ENCODE assay signal across 28 cellular contexts in the genomic region with DNA sequence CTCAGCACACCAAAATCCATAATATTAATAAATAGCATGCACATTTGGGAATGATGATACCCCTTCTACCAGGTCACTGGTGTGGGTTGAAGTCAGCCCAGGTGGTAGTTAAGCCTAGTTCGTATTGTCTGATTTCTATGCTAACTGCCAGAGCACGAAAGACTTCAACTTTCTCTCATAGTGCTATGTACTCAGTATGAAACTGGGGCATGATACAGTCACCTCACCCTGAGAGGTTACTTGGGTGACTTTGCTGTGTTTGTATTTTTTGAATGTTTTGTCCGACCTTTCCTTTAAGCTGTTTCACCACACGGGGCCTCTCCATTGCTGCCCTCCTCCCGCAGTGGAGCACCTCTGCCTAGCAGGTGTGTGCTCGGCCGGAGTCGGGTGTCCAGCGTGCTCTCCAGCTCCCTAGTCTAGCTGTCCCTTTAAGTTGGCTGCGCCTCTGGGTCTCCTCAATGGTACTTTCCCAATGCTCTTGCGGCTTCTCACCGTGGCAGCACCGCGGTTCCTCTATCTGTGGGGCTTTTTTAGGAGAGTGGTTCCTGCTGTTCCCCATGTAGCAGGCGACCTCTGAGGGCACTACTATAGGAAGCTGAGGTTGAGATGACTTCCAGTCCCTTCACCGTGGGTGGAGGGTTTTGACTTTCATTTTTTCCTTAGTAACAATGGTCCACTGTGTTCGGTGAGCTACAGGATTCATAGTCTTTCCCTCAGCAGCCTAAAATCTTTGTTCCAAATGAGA.
A peak's percentile ranks its signal among the peaks of the same experiment; 100 is the strongest.
DNase-seq lines count a peak whose midpoint lies in the region; ATAC-seq, FAIRE-seq and TF ChIP-seq lines count a peak whose summit lies in the region.
"Had no signal": no experiment of that assay in that cellular context is flagged by ENCODE, and none has a peak within 500 bp of the region (broad histone marks: within the 10 kb centered on the region; RNA-seq: fewer than 3 reads in every experiment).

No MANE protein-coding gene starts in this region.

- no peak overlapping the region for H3K27ac Mint-ChIP-seq in stimulated activated naive CD8-positive, alpha-beta T cell treated with anti-CD3 and anti-CD28 coated beads, Interleukin-15, amount 100 ng/mL, for 72 hours
- H3K27ac Mint-ChIP-seq: B cell; CD8-positive, alpha-beta T cell had no signal

- WGBS in GM12878 (ENCODE audit: insufficient coverage, insufficient replicate concordance, low lambda C conversion rate, missing lambda C conversion rate): 39% methylated on average over 17 of the region's 17 CpGs

- H3K4me3 ChIP-seq in GM12878: no peak overlapping the region
- no peak overlapping the region for H3K4me3 ChIP-seq in effector memory CD4-positive, alpha-beta T cell (ENCODE audit: insufficient read depth, low read depth, low read length, poor library complexity, severe bottlenecking)
- H3K4me3 ChIP-seq: K562, MG63 had no signal

- no peak overlapping the region for H3K27ac ChIP-seq in GM12878 (ENCODE audit: control insufficient read depth, insufficient read depth)
- H3K27ac ChIP-seq in effector memory CD4-positive, alpha-beta T cell (ENCODE audit: insufficient read depth, low read length, poor library complexity, severe bottlenecking): no peak overlapping the region
- H3K27ac ChIP-seq: C4-2B had no signal

- H4K20me1 ChIP-seq in GM12878 (ENCODE audit: control insufficient read depth, insufficient read depth): no peaks in the 10 kb centered on the region

- POLR2A ChIA-PET in GM12878 (lab: Charles Lee): no interaction called here

- H3K4me3 Mint-ChIP-seq in stimulated activated naive CD8-positive, alpha-beta T cell treated with anti-CD3 and anti-CD28 coated beads, Interleukin-15, amount 100 ng/mL, for 72 hours: peak overlapping the region in 1 of 2 donors; percentile 26
- H3K4me3 Mint-ChIP-seq: B cell; CD8-positive, alpha-beta T cell had no signal

- in situ Hi-C loops in GM12878 (cut with MboI): no loop called here

- H3K4me2 ChIP-seq in GM12878 (ENCODE audit: control insufficient read depth, insufficient read depth): no peak overlapping the region

- H3K9me3 Mint-ChIP-seq in stimulated activated naive CD8-positive, alpha-beta T cell treated with anti-CD3 and anti-CD28 coated beads, Interleukin-15, amount 100 ng/mL, for 72 hours: no peaks in the 10 kb centered on the region

- FAIRE-seq in GM12878 (lab: Jason Lieb, UNC): no peak
- FAIRE-seq: GM19239, HepG2, K562 had no signal

- H3K27me3 ChIP-seq in GM12878 (replicated peaks in 1 of 2; ENCODE audit: control insufficient read depth in 2 of 2, insufficient read depth in 2 of 2, low read length in 1 of 2): no peaks in the 10 kb centered on the region; a peak in 1 of 4 replicates
- H3K27me3 ChIP-seq in effector memory CD4-positive, alpha-beta T cell (replicated peaks; ENCODE audit: control insufficient read depth, insufficient read depth, low read length, poor library complexity, severe bottlenecking): no peaks in the 10 kb centered on the region
- H3K27me3 ChIP-seq: MG63 had no signal

- no peak for TF ChIP-seq CTCF in GM12878 (IDR thresholded peaks at IDR 0.05 in 2 of 3, conservative IDR thresholded peaks at IDR 0.05 in 1 of 3; ENCODE audit: control insufficient read depth in 2 of 3, extremely low read depth in 1 of 3, insufficient read depth in 1 of 3, low read depth in 3 of 3, low read length in 3 of 3)

- H3K4me1 ChIP-seq in GM12878 (ENCODE audit: control insufficient read depth, insufficient read depth, low read length): no peaks in the 10 kb centered on the region
- no peaks in the 10 kb centered on the region for H3K4me1 ChIP-seq in effector memory CD4-positive, alpha-beta T cell (ENCODE audit: control insufficient read depth, insufficient read depth, low read length, poor library complexity, severe bottlenecking)
- H3K4me1 ChIP-seq: Caco-2 had no signal

- BruUV-seq in GM12878 (replicated peaks; lab: Mats Ljungman, UMichigan): no TSS peak

- TF ChIP-seq RAD21 in GM12878 (IDR thresholded peaks at IDR 0.05; ENCODE audit: insufficient read depth, low read depth, low read length): no peak

- ATAC-seq in stimulated activated naive CD8-positive, alpha-beta T cell treated with anti-CD3 and anti-CD28 coated beads, Interleukin-15, Interleukin-2, amounts not matched to agents 100 U/mL and 50 U/mL, for 24 hours: peak; percentile 49
- no peak for ATAC-seq in stimulated activated naive CD8-positive, alpha-beta T cell treated with anti-CD3 and anti-CD28 coated beads, Interleukin-15, amount 100 ng/mL, for 72 hours
- ATAC-seq in GM12878: peak; percentile 69
- ATAC-seq: CD8-positive, alpha-beta T cell; HepG2; K562; PC-3; SK-N-SH treated with all-trans-retinoic acid at 6 μM for 48 hours had no signal

- no peak overlapping the region for H2AFZ ChIP-seq in GM12878 (ENCODE audit: control insufficient read depth, low read depth, low read length)

- TF ChIP-seq EP300 in GM12878 (IDR thresholded peaks at IDR 0.05; ENCODE audit: borderline replicate concordance in 1 of 2, control insufficient read depth in 1 of 2, low read depth in 2 of 2, low read length in 2 of 2): no peak

- DNase-seq in stimulated activated naive CD8-positive, alpha-beta T cell treated with anti-CD3 and anti-CD28 coated beads, Interleukin-15, Interleukin-2, amounts not matched to agents 100 U/mL and 50 U/mL, for 24 hours: no peak
- no peak for DNase-seq in stimulated activated naive CD8-positive, alpha-beta T cell treated with anti-CD3 and anti-CD28 coated beads, Interleukin-15, amount 100 ng/mL, for 72 hours
- DNase-seq in KG1 (lab: John Stamatoyannopoulos, UW) (peak; percentile 50), GM12878 (ENCODE audit: low read depth, low spot score) (no peak), epidermal melanocyte (ENCODE audit: insufficient read length, low spot score) (no peak)
- no peak for DNase-seq in activated CD8-positive, alpha-beta memory T cell treated with anti-CD3 and anti-CD28 coated beads, Interleukin-2, amount 50 U/mL, for 4 hours
- no peak for DNase-seq in effector memory CD4-positive, alpha-beta T cell
- DNase-seq: Caco-2; CD8-positive, alpha-beta T cell; EL; GF-D8; H7; MG63; NCI-H1105 treated with DMSO at 0.1 percent for 48 hours; NCI-H146; NCI-H1930; NCI-H2107; NCI-H446; NCI-H524 treated with DMSO at 0.1 percent for 48 hours; NCI-H774; NK-92 treated with Interleukin-12 subunit alpha and Interleukin-12 subunit beta, amount 100 ng/mL, for 24 hours; PC-3 had no signal

- H3K36me3 ChIP-seq in GM12878 (ENCODE audit: control insufficient read depth in 2 of 2, insufficient read depth in 2 of 2, low read length in 1 of 2): no peaks in the 10 kb centered on the region
- H3K36me3 ChIP-seq in effector memory CD4-positive, alpha-beta T cell (ENCODE audit: control insufficient read depth, insufficient read depth, low read length): no peaks in the 10 kb centered on the region
- H3K36me3 ChIP-seq: MG63 had no signal

- H3K9ac ChIP-seq in GM12878 (ENCODE audit: control insufficient read depth, insufficient read depth, low read length): no peak overlapping the region

- intact Hi-C loops in GM12878 (cut with micrococcal nuclease; ENCODE audit: unreplicated experiment): no loop called here

- CTCF ChIA-PET in GM12878 (lab: Yijun Ruan, JAX): no interaction called here

- no peak for TF ChIP-seq POLR2A in GM12878 (IDR thresholded peaks at IDR 0.05; ENCODE audit: low read depth, low read length)

- no peaks in the 10 kb centered on the region for H3K9me3 ChIP-seq in GM12878 (replicated peaks; ENCODE audit: control insufficient read depth, insufficient read depth, low read length)
- H3K9me3 ChIP-seq in effector memory CD4-positive, alpha-beta T cell (ENCODE audit: control insufficient read depth, low read length): no peaks in the 10 kb centered on the region
- H3K9me3 ChIP-seq: Caco-2, MG63 had no signal

- H3K4me1 Mint-ChIP-seq in stimulated activated naive CD8-positive, alpha-beta T cell treated with anti-CD3 and anti-CD28 coated beads, Interleukin-15, amount 100 ng/mL, for 72 hours: no peaks in the 10 kb centered on the region
- H3K4me1 Mint-ChIP-seq: B cell had no signal

- no peaks in the 10 kb centered on the region for H3K27me3 Mint-ChIP-seq in stimulated activated naive CD8-positive, alpha-beta T cell treated with anti-CD3 and anti-CD28 coated beads, Interleukin-15, amount 100 ng/mL, for 72 hours
- H3K27me3 Mint-ChIP-seq: B cell had no signal

- no peaks in the 10 kb centered on the region for H3K79me2 ChIP-seq in GM12878 (ENCODE audit: control insufficient read depth, insufficient read depth, low read length)

- RAD21 ChIA-PET in GM12878 (lab: Charles Lee; ENCODE audit: unreplicated experiment): no interaction called here

- SMC1A ChIA-PET in GM12878 (lab: Charles Lee; ENCODE audit: uncharacterized antibody, unreplicated experiment): no interaction called here

TF ChIP-seq in GM12878, 131 proteins besides CTCF, POLR2A, EP300 and RAD21:
- TF ChIP-seq IKZF1 (conservative IDR thresholded peaks at IDR 0.05) (peak; percentile 28), SMAD5 (IDR thresholded peaks at IDR 0.05; ENCODE audit: low read depth) (no peak)
